Comparison of ENCODE assay signal across 15 cellular contexts in the genomic region with DNA sequence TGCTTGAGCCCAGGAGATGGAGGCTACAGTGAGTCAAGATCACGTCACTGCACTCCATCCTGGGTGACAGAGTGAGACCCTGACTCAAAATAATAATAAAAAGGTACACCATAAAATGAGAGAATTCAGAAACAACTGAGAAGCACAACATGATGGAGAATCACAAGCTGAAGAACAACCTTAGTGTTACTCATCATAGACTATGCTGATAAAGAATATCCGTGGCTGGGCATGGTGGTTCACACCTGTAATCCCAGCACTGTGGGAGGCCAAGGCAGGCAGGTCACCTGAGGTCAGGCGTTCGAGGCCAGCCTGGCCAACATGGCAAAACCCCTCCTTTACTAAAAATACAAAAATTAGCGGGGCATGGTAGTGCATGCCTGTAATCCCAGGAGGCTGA. TPM values are rescaled to one million over a fixed set of nuclear protein-coding genes. Genes with fewer than 3 reads are reported as not detected.
DNase-seq lines count a peak whose midpoint lies in the region; ATAC-seq lines count a peak whose summit lies in the region.
"Had no signal": no experiment of that assay in that cellular context is flagged by ENCODE, and none has a peak within 500 bp of the region (broad histone marks: within the 10 kb centered on the region; RNA-seq: fewer than 3 reads in every experiment).

No MANE protein-coding gene starts in this region.

- H3K4me3 Mint-ChIP-seq in activated naive CD8-positive, alpha-beta T cell, result no peak overlapping the region
- H3K4me3 Mint-ChIP-seq in activated naive CD8-positive, alpha-beta T cell treated with anti-CD3 and anti-CD28 coated beads for 36 hours, result no peak overlapping the region
- H3K4me3 Mint-ChIP-seq in IgD-negative memory B cell, result peak overlapping the region in 1 of 4 donors; percentile 80
- H3K4me3 Mint-ChIP-seq in immature natural killer cell, result peak overlapping the region in 3 of 5 donors; percentile 8 to 21 (median 10)
- H3K4me3 Mint-ChIP-seq in stimulated activated memory B cell treated with anti-CD40 and anti-IgM and Interleukin-4, amounts not matched to agents 10 μg/mL and 1 μg/mL and 100 μg/mL, for 72 hours, result no peak overlapping the region

- peak overlapping the region; percentile 42 for H3K27ac Mint-ChIP-seq in activated naive CD8-positive, alpha-beta T cell
- H3K27ac Mint-ChIP-seq in activated naive CD8-positive, alpha-beta T cell treated with anti-CD3 and anti-CD28 coated beads for 36 hours, result no peak overlapping the region
- H3K27ac Mint-ChIP-seq in IgD-negative memory B cell, result peak overlapping the region in 2 of 3 donors; percentile 27 to 84
- no peak overlapping the region for H3K27ac Mint-ChIP-seq in immature natural killer cell
- H3K27ac Mint-ChIP-seq in stimulated activated memory B cell treated with anti-CD40 and anti-IgM and Interleukin-4, amounts not matched to agents 10 μg/mL and 1 μg/mL and 100 μg/mL, for 72 hours, result peak overlapping the region; percentile 81

- H3K4me1 Mint-ChIP-seq in activated naive CD8-positive, alpha-beta T cell (ENCODE audit: low read depth), result peaks cover 88% of the 10 kb centered on the region
- peaks cover 63% of the 10 kb centered on the region for H3K4me1 Mint-ChIP-seq in activated naive CD8-positive, alpha-beta T cell treated with anti-CD3 and anti-CD28 coated beads for 36 hours
- H3K4me1 Mint-ChIP-seq in IgD-negative memory B cell, result peaks cover 58 to 73% (median 65%) of the 10 kb centered on the region in 3 donors
- peaks cover 91 to 99% of the 10 kb centered on the region in 2 donors for H3K4me1 Mint-ChIP-seq in immature natural killer cell
- peaks cover 85% of the 10 kb centered on the region for H3K4me1 Mint-ChIP-seq in stimulated activated memory B cell treated with anti-CD40 and anti-IgM and Interleukin-4, amounts not matched to agents 10 μg/mL and 1 μg/mL and 100 μg/mL, for 72 hours

- H3K27me3 Mint-ChIP-seq in activated naive CD8-positive, alpha-beta T cell, result no peaks in the 10 kb centered on the region
- H3K27me3 Mint-ChIP-seq in activated naive CD8-positive, alpha-beta T cell treated with anti-CD3 and anti-CD28 coated beads for 36 hours, result no peaks in the 10 kb centered on the region
- H3K27me3 Mint-ChIP-seq in IgD-negative memory B cell (peaks cover 2% of the 10 kb centered on the region), immature natural killer cell (ENCODE audit: low read depth in 3 of 3) (peaks cover 0 to 3% (median 3%) of the 10 kb centered on the region in 3 donors)
- no peaks in the 10 kb centered on the region for H3K27me3 Mint-ChIP-seq in stimulated activated memory B cell treated with anti-CD40 and anti-IgM and Interleukin-4, amounts not matched to agents 10 μg/mL and 1 μg/mL and 100 μg/mL, for 72 hours

- H3K36me3 Mint-ChIP-seq in activated naive CD8-positive, alpha-beta T cell, result no peaks in the 10 kb centered on the region
- H3K36me3 Mint-ChIP-seq in activated naive CD8-positive, alpha-beta T cell treated with anti-CD3 and anti-CD28 coated beads for 36 hours, result peaks cover 7% of the 10 kb centered on the region
- H3K36me3 Mint-ChIP-seq in IgD-negative memory B cell (peaks cover 2% of the 10 kb centered on the region), immature natural killer cell (no peaks in the 10 kb centered on the region)
- peaks cover 6% of the 10 kb centered on the region for H3K36me3 Mint-ChIP-seq in stimulated activated memory B cell treated with anti-CD40 and anti-IgM and Interleukin-4, amounts not matched to agents 10 μg/mL and 1 μg/mL and 100 μg/mL, for 72 hours

- no peak for DNase-seq in activated naive CD8-positive, alpha-beta T cell treated with anti-CD3 and anti-CD28 coated beads for 36 hours
- DNase-seq in immature natural killer cell (no peak), NCI-H524 treated with DMSO at 0.1 percent for 48 hours (lab: John Stamatoyannopoulos, UW) (no peak)
- no peak for DNase-seq in activated CD8-positive, alpha-beta memory T cell treated with anti-CD3 and anti-CD28 coated beads for 24 hours
- DNase-seq: DMS153, EL, KG1, NCI-H1092, NCI-H1694, NCI-H2107, NCI-H226, PC-3 had no signal

- H3K9me3 Mint-ChIP-seq in activated naive CD8-positive, alpha-beta T cell (ENCODE audit: low read depth), result no peaks in the 10 kb centered on the region
- H3K9me3 Mint-ChIP-seq in activated naive CD8-positive, alpha-beta T cell treated with anti-CD3 and anti-CD28 coated beads for 36 hours, result no peaks in the 10 kb centered on the region
- no peaks in the 10 kb centered on the region for H3K9me3 Mint-ChIP-seq in IgD-negative memory B cell
- no peaks in the 10 kb centered on the region for H3K9me3 Mint-ChIP-seq in immature natural killer cell
- H3K9me3 Mint-ChIP-seq in stimulated activated memory B cell treated with anti-CD40 and anti-IgM and Interleukin-4, amounts not matched to agents 10 μg/mL and 1 μg/mL and 100 μg/mL, for 72 hours, result no peaks in the 10 kb centered on the region

- no peak for ATAC-seq in stimulated activated memory B cell treated with anti-CD40 and anti-IgM and Interleukin-4, amounts not matched to agents 10 μg/mL and 1 μg/mL and 100 μg/mL, for 72 hours
- ATAC-seq: PC-3 had no signal

RNA-seq across cellular contexts. Expression of gene CREBBP, which starts 16.0 kb away (rescaled TPM):
- total RNA-seq in activated naive CD8-positive, alpha-beta T cell treated with anti-CD3 and anti-CD28 coated beads for 36 hours, result 10 to 100 TPM; 30.1 to 32.7 TPM
- polyA plus RNA-seq in IgD-negative memory B cell, result 18.5 TPM
- polyA plus RNA-seq in immature natural killer cell, result 10 to 100 TPM in 1 of 3 donors, 1 to 10 TPM in 1, under 1 TPM in 1; 0.27 to 23.8 (median 3.9) TPM

Comparison
In these comparisons a context has a peak if more than half of its experiments do, and no peak if none do; other contexts are left out.
1. H3K27ac Mint-ChIP-seq: peak in activated naive CD8-positive, alpha-beta T cell (single experiment), IgD-negative memory B cell (2 of 3) and stimulated activated memory B cell treated with anti-CD40 and anti-IgM and Interleukin-4, amounts not matched to agents 10 μg/mL and 1 μg/mL and 100 μg/mL, for 72 hours (single experiment); none in activated naive CD8-positive, alpha-beta T cell treated with anti-CD3 and anti-CD28 coated beads for 36 hours (single experiment) and immature natural killer cell (0 of 6).
2. H3K4me3 Mint-ChIP-seq: peak in immature natural killer cell (3 of 5); none in activated naive CD8-positive, alpha-beta T cell (single experiment), activated naive CD8-positive, alpha-beta T cell treated with anti-CD3 and anti-CD28 coated beads for 36 hours (single experiment) and stimulated activated memory B cell treated with anti-CD40 and anti-IgM and Interleukin-4, amounts not matched to agents 10 μg/mL and 1 μg/mL and 100 μg/mL, for 72 hours (single experiment).